Comparison of ENCODE assay signal across 8 cellular contexts in the genomic region with DNA sequence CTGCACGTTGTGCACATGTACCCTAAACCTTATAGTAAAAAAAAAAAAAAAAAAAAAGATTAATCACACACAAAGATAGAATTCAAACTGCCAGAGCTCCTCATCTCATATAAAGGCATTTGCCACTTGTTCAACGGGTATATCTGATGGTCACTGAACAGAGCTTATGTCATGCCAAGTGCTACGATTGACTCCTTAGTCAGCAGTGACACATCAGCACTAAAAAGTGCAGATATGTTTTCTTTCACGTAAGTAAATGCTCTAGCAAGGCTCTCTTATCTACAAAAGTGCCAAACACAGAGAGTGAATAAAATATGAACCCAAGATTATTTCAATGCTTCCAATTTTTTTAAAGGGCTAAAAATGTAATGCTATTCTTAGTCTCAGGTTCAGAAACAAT. TPM values are rescaled to one million over a fixed set of nuclear protein-coding genes. Genes with fewer than 3 reads are reported as not detected.
DNase-seq lines count a peak whose midpoint lies in the region; ATAC-seq lines count a peak whose summit lies in the region.

No MANE protein-coding gene starts in this region.

- no peak for ATAC-seq in activated naive CD8-positive, alpha-beta T cell treated with anti-CD3 and anti-CD28 coated beads, Interleukin-2, amount 10 ng/mL, durations not matched to agents 7 days and 5 days (ENCODE audit: low read depth)
- ATAC-seq in stimulated activated naive B cell treated with anti-CD40 and anti-IgM and Interleukin-4, amounts not matched to agents 10 μg/mL and 1 μg/mL and 100 μg/mL, for 72 hours (replicated peaks) = no peak
- ATAC-seq in GM18870 (IDR thresholded peaks at IDR 0.05; ENCODE audit: unreplicated experiment) (no peak), GM19463 (IDR thresholded peaks at IDR 0.05; ENCODE audit: unreplicated experiment) (no peak)

- peaks cover 5% of the 10 kb centered on the region for H3K36me3 Mint-ChIP-seq in IgD-negative memory B cell
- H3K36me3 Mint-ChIP-seq in activated naive CD8-positive, alpha-beta T cell treated with anti-CD3 and anti-CD28 coated beads, Interleukin-2, amount 10 ng/mL, durations not matched to agents 7 days and 5 days = peaks cover 15% of the 10 kb centered on the region
- H3K36me3 Mint-ChIP-seq in stimulated activated naive B cell treated with anti-CD40 and anti-IgM and Interleukin-4, amounts not matched to agents 10 μg/mL and 1 μg/mL and 100 μg/mL, for 72 hours = peaks cover 8 to 12% of the 10 kb centered on the region in 2 donors

- POLR2A ChIA-PET in activated naive CD8-positive, alpha-beta T cell treated with anti-CD3 and anti-CD28 coated beads, Interleukin-2, amount 10 ng/mL, durations not matched to agents 7 days and 5 days (lab: Charles Lee) = no interaction called here

- peak overlapping the region; percentile 88 to 97 (median 95) for H3K4me3 Mint-ChIP-seq in IgD-negative memory B cell
- peak overlapping the region; percentile 100 for H3K4me3 Mint-ChIP-seq in activated naive CD8-positive, alpha-beta T cell treated with anti-CD3 and anti-CD28 coated beads, Interleukin-2, amount 10 ng/mL, durations not matched to agents 7 days and 5 days
- peak overlapping the region; percentile 86 to 91 for H3K4me3 Mint-ChIP-seq in stimulated activated naive B cell treated with anti-CD40 and anti-IgM and Interleukin-4, amounts not matched to agents 10 μg/mL and 1 μg/mL and 100 μg/mL, for 72 hours

- no peak overlapping the region for H3K27ac ChIP-seq in iPS-20b (ENCODE audit: low read length)

- DNase-seq in DMS53 (lab: John Stamatoyannopoulos, UW) (peak; percentile 71), D341Med (ENCODE audit: low spot score) (no peak)
- no peak for DNase-seq in activated naive CD8-positive, alpha-beta T cell treated with anti-CD3 and anti-CD28 coated beads, Interleukin-2, amount 10 ng/mL, durations not matched to agents 7 days and 5 days
- no peak for DNase-seq in stimulated activated naive B cell treated with anti-CD40 and anti-IgM and Interleukin-4, amounts not matched to agents 10 μg/mL and 1 μg/mL and 100 μg/mL, for 72 hours

- H3K27me3 ChIP-seq in iPS-20b (ENCODE audit: insufficient read depth, low read length) = peaks cover 36% of the 10 kb centered on the region

- H3K27me3 Mint-ChIP-seq in IgD-negative memory B cell = no peaks in the 10 kb centered on the region
- peaks cover 2% of the 10 kb centered on the region for H3K27me3 Mint-ChIP-seq in activated naive CD8-positive, alpha-beta T cell treated with anti-CD3 and anti-CD28 coated beads, Interleukin-2, amount 10 ng/mL, durations not matched to agents 7 days and 5 days
- no peaks in the 10 kb centered on the region for H3K27me3 Mint-ChIP-seq in stimulated activated naive B cell treated with anti-CD40 and anti-IgM and Interleukin-4, amounts not matched to agents 10 μg/mL and 1 μg/mL and 100 μg/mL, for 72 hours

- H3K9me3 Mint-ChIP-seq in IgD-negative memory B cell = no peaks in the 10 kb centered on the region
- no peaks in the 10 kb centered on the region for H3K9me3 Mint-ChIP-seq in activated naive CD8-positive, alpha-beta T cell treated with anti-CD3 and anti-CD28 coated beads, Interleukin-2, amount 10 ng/mL, durations not matched to agents 7 days and 5 days
- H3K9me3 Mint-ChIP-seq in stimulated activated naive B cell treated with anti-CD40 and anti-IgM and Interleukin-4, amounts not matched to agents 10 μg/mL and 1 μg/mL and 100 μg/mL, for 72 hours = no peaks in the 10 kb centered on the region

- H3K4me1 Mint-ChIP-seq in IgD-negative memory B cell = peaks cover 24 to 31% (median 28%) of the 10 kb centered on the region in 3 donors
- H3K4me1 Mint-ChIP-seq in activated naive CD8-positive, alpha-beta T cell treated with anti-CD3 and anti-CD28 coated beads, Interleukin-2, amount 10 ng/mL, durations not matched to agents 7 days and 5 days = peaks cover 39% of the 10 kb centered on the region
- peaks cover 9 to 25% of the 10 kb centered on the region in 2 donors for H3K4me1 Mint-ChIP-seq in stimulated activated naive B cell treated with anti-CD40 and anti-IgM and Interleukin-4, amounts not matched to agents 10 μg/mL and 1 μg/mL and 100 μg/mL, for 72 hours

- peaks cover 27% of the 10 kb centered on the region for H3K36me3 ChIP-seq in iPS-20b (ENCODE audit: insufficient read depth, low read depth, low read length)

- peak overlapping the region; percentile 94; the same call in 1 of the 2 replicates for H3K9ac ChIP-seq in iPS-20b (ENCODE audit: low read depth, low read length)

- peaks cover 3% of the 10 kb centered on the region; the same call in 1 of the 2 replicates for H3K4me1 ChIP-seq in iPS-20b (ENCODE audit: insufficient read depth, low read length)

- H3K4me3 ChIP-seq in iPS-20b (ENCODE audit: low read length) = peak overlapping the region; percentile 87

- H3K27ac Mint-ChIP-seq in IgD-negative memory B cell = peak overlapping the region; percentile 71 to 93 (median 86)
- H3K27ac Mint-ChIP-seq in activated naive CD8-positive, alpha-beta T cell treated with anti-CD3 and anti-CD28 coated beads, Interleukin-2, amount 10 ng/mL, durations not matched to agents 7 days and 5 days = peak overlapping the region; percentile 98
- peak overlapping the region; percentile 93 for H3K27ac Mint-ChIP-seq in stimulated activated naive B cell treated with anti-CD40 and anti-IgM and Interleukin-4, amounts not matched to agents 10 μg/mL and 1 μg/mL and 100 μg/mL, for 72 hours

- H3K9me3 ChIP-seq in iPS-20b (ENCODE audit: insufficient read depth, low read depth, low read length) = no peaks in the 10 kb centered on the region

RNA-seq across cellular contexts. Expression of a gene that starts 1.1 kb away (rescaled TPM):
- 30.8 TPM for polyA plus RNA-seq in IgD-negative memory B cell
- 10 to 100 TPM; 56.5 to 58.5 TPM for total RNA-seq in activated naive CD8-positive, alpha-beta T cell treated with anti-CD3 and anti-CD28 coated beads, Interleukin-2, amount 10 ng/mL, durations not matched to agents 7 days and 5 days

RNA-seq across cellular contexts. Expression of a gene that starts 39.5 kb away (rescaled TPM):
- polyA plus RNA-seq in IgD-negative memory B cell = not detected
- total RNA-seq in activated naive CD8-positive, alpha-beta T cell treated with anti-CD3 and anti-CD28 coated beads, Interleukin-2, amount 10 ng/mL, durations not matched to agents 7 days and 5 days = not detected
